8 cellular contexts compared by ENCODE assay signal in genomic region chr22:37843746-37844089, GRCh38. TPM values are rescaled to one million over a fixed set of nuclear protein-coding genes. Genes with fewer than 3 reads are reported as not detected.
DNase-seq lines count a peak whose midpoint lies in the region; ATAC-seq and TF ChIP-seq lines count a peak whose summit lies in the region.

No MANE protein-coding gene starts in this region.

- peaks cover 15% of the 10 kb centered on the region for H3K4me1 ChIP-seq in CD4-positive, CD25-positive, alpha-beta regulatory T cell (ENCODE audit: control insufficient read depth, insufficient read depth, low read length, poor library complexity, severe bottlenecking)
- H3K4me1 ChIP-seq in tibial nerve = peaks cover 0 to 29% (median 17%) of the 10 kb centered on the region in 4 donors

- no peak for TF ChIP-seq EP300 in tibial nerve (IDR thresholded peaks at IDR 0.05)

- peak overlapping the region; percentile 87 to 94 (median 91) for H3K4me3 Mint-ChIP-seq in CD4-positive, CD25-positive, alpha-beta regulatory T cell
- peak overlapping the region; percentile 92 to 97 (median 97) for H3K4me3 Mint-ChIP-seq in nephron

- no peak for TF ChIP-seq POLR2A in tibial nerve (IDR thresholded peaks at IDR 0.05)

- no peak for TF ChIP-seq CTCF in epithelial cell of esophagus (IDR thresholded peaks at IDR 0.05; ENCODE audit: insufficient read depth, low read depth, low read length, missing control alignments)
- no peak for TF ChIP-seq CTCF in nephron (IDR thresholded peaks at IDR 0.05; ENCODE audit: unreplicated experiment in 3 of 3)
- no peak for TF ChIP-seq CTCF in tibial nerve (IDR thresholded peaks at IDR 0.05)

- peaks cover 12 to 37% (median 19%) of the 10 kb centered on the region in 4 donors for H3K4me1 Mint-ChIP-seq in CD4-positive, CD25-positive, alpha-beta regulatory T cell
- peaks cover 15% of the 10 kb centered on the region for H3K4me1 Mint-ChIP-seq in nephron

- peak in 2 of 3 donors; percentile 48 to 66 for DNase-seq in CD4-positive, CD25-positive, alpha-beta regulatory T cell
- DNase-seq in activated CD4-positive, alpha-beta T cell treated with anti-CD3 and anti-CD28 coated beads for 48 hours = peak; percentile 65
- DNase-seq in epithelial cell of esophagus (ENCODE audit: low read depth) (no peak), tibial nerve (ENCODE audit: low spot score in 2 of 2) (peak in 1 of 2 donors; percentile 17), NCI-H526 treated with DMSO at 0.1 percent for 48 hours (lab: John Stamatoyannopoulos, UW) (no peak)

- H3K27me3 Mint-ChIP-seq in CD4-positive, CD25-positive, alpha-beta regulatory T cell = no peaks in the 10 kb centered on the region
- H3K27me3 Mint-ChIP-seq in nephron (ENCODE audit: low read depth) = no peaks in the 10 kb centered on the region

- ATAC-seq in CD4-positive, CD25-positive, alpha-beta regulatory T cell (ENCODE audit: low read depth in 2 of 2) = peak; percentile 14 to 22
- ATAC-seq in GM19452 (IDR thresholded peaks at IDR 0.05; ENCODE audit: unreplicated experiment) (peak; percentile 45), HG03442 (IDR thresholded peaks at IDR 0.05; ENCODE audit: unreplicated experiment) (peak; percentile 38)

- no peaks in the 10 kb centered on the region for H3K27me3 ChIP-seq in CD4-positive, CD25-positive, alpha-beta regulatory T cell (ENCODE audit: control insufficient read depth, insufficient read depth, low read length)
- no peaks in the 10 kb centered on the region for H3K27me3 ChIP-seq in tibial nerve

- no peaks in the 10 kb centered on the region for H3K9me3 Mint-ChIP-seq in CD4-positive, CD25-positive, alpha-beta regulatory T cell
- peaks cover 2% of the 10 kb centered on the region for H3K9me3 Mint-ChIP-seq in nephron

- H3K36me3 ChIP-seq in CD4-positive, CD25-positive, alpha-beta regulatory T cell (ENCODE audit: control insufficient read depth, insufficient read depth, low read length) = peaks cover 11% of the 10 kb centered on the region
- H3K36me3 ChIP-seq in tibial nerve = peaks cover 0 to 13% (median 0%) of the 10 kb centered on the region in 3 donors

- H3K9me3 ChIP-seq in CD4-positive, CD25-positive, alpha-beta regulatory T cell (ENCODE audit: control insufficient read depth in 2 of 2, low read length in 2 of 2) = no peaks in the 10 kb centered on the region
- no peaks in the 10 kb centered on the region for H3K9me3 ChIP-seq in tibial nerve

- no peaks in the 10 kb centered on the region for H3K36me3 Mint-ChIP-seq in CD4-positive, CD25-positive, alpha-beta regulatory T cell
- H3K36me3 Mint-ChIP-seq in nephron (ENCODE audit: low read depth) = peaks cover 17% of the 10 kb centered on the region

- peak overlapping the region; percentile 82 for H3K4me3 ChIP-seq in CD4-positive, CD25-positive, alpha-beta regulatory T cell (ENCODE audit: low read depth, low read length)
- H3K4me3 ChIP-seq in epithelial cell of esophagus (ENCODE audit: low read length) (peak overlapping the region; percentile 59), tibial nerve (peak overlapping the region; percentile 52 to 95 (median 84))

- H3K27ac ChIP-seq in CD4-positive, CD25-positive, alpha-beta regulatory T cell (ENCODE audit: insufficient read depth, low read length, poor library complexity, severe bottlenecking) = peak overlapping the region; percentile 87
- H3K27ac ChIP-seq in tibial nerve = peak overlapping the region; percentile 68 to 93 (median 88)

- peak overlapping the region in 2 of 3 donors; percentile 81 to 88 for H3K27ac Mint-ChIP-seq in CD4-positive, CD25-positive, alpha-beta regulatory T cell
- peak overlapping the region; percentile 79 to 97 (median 95) for H3K27ac Mint-ChIP-seq in nephron

- 0% methylated on average over 12 to 29 of the region's 46 CpGs for WGBS in tibial nerve, 2 donors

RNA-seq across cellular contexts. Expression of gene ANKRD54, which starts 0.4 kb away (rescaled TPM):
- 18.8 TPM for total RNA-seq in CD4-positive, CD25-positive, alpha-beta regulatory T cell
- polyA plus RNA-seq in CD4-positive, CD25-positive, alpha-beta regulatory T cell = 10 to 100 TPM; 15.4 to 21.4 (median 19.8) TPM
- total RNA-seq in tibial nerve = 10 to 100 TPM; 51.6 to 76.1 (median 58.8) TPM

RNA-seq across cellular contexts. Expression of gene EIF3L, which starts 5.5 kb away (rescaled TPM):
- 390 TPM for total RNA-seq in CD4-positive, CD25-positive, alpha-beta regulatory T cell
- polyA plus RNA-seq in CD4-positive, CD25-positive, alpha-beta regulatory T cell = 100 to 1,000 TPM; 267 to 354 (median 308) TPM
- total RNA-seq in tibial nerve = 100 to 1,000 TPM; 271 to 291 (median 274) TPM

RNA-seq across cellular contexts. Expression of gene GALR3, which starts 20.5 kb away (rescaled TPM):
- not detected for total RNA-seq in CD4-positive, CD25-positive, alpha-beta regulatory T cell
- not detected for polyA plus RNA-seq in CD4-positive, CD25-positive, alpha-beta regulatory T cell
- total RNA-seq in tibial nerve = not detected

RNA-seq across cellular contexts. Expression of gene GCAT, which starts 36.0 kb away (rescaled TPM):
- total RNA-seq in CD4-positive, CD25-positive, alpha-beta regulatory T cell = 0.72 TPM
- 1 to 10 TPM in 3 of 4 donors, under 1 TPM in 1; 0.45 to 2.0 (median 1.4) TPM for polyA plus RNA-seq in CD4-positive, CD25-positive, alpha-beta regulatory T cell
- total RNA-seq in tibial nerve = 10 to 100 TPM; 10.3 to 39.8 (median 21.5) TPM

Comparison
In these comparisons a context has a peak if more than half of its experiments do, and no peak if none do; other contexts are left out.
1. DNase-seq: peak in CD4-positive, CD25-positive, alpha-beta regulatory T cell (2 of 3) and activated CD4-positive, alpha-beta T cell treated with anti-CD3 and anti-CD28 coated beads for 48 hours (single experiment); none in epithelial cell of esophagus (single experiment) and NCI-H526 treated with DMSO at 0.1 percent for 48 hours (single experiment).
2. Peak in every context shown above with its lines, with median percentiles within 50 percentile points of each other: ATAC-seq and H3K4me3 ChIP-seq.